24 cellular contexts compared by ENCODE assay signal in genomic region chr14:51401756-51402155, GRCh38.
DNase-seq lines count a peak whose midpoint lies in the region; ATAC-seq, FAIRE-seq and TF ChIP-seq lines count a peak whose summit lies in the region.
"Had no signal": no experiment of that assay in that cellular context is flagged by ENCODE, and none has a peak within 500 bp of the region (broad histone marks: within the 10 kb centered on the region; RNA-seq: fewer than 3 reads in every experiment).

No MANE protein-coding gene starts in this region.

- no peaks in the 10 kb centered on the region for H4K20me1 ChIP-seq in GM23248 (ENCODE audit: insufficient read depth)
- H4K20me1 ChIP-seq: BLaER1 treated with 17β-estradiol and CSF1 and Interleukin-3, amounts not matched to agents 10 nM and 100 nM had no signal

- in situ Hi-C loops in GM23248 (cut with MboI): no loop called here

- no peak overlapping the region for H3K9ac ChIP-seq in GM23248
- no peak overlapping the region for H3K9ac ChIP-seq in muscle layer of colon (ENCODE audit: low read length)
- H3K9ac ChIP-seq in subcutaneous abdominal adipose tissue (ENCODE audit: low read length in 5 of 5): no peak overlapping the region
- H3K9ac ChIP-seq: BLaER1 treated with 17β-estradiol and CSF1 and Interleukin-3, amounts not matched to agents 10 nM and 100 nM had no signal

- H3K27me3 ChIP-seq in GM23248 (replicated peaks; ENCODE audit: insufficient read depth) (no peaks in the 10 kb centered on the region), muscle layer of colon (ENCODE audit: control insufficient read depth in 1 of 2, insufficient read depth in 2 of 2, low read length in 2 of 2) (no peaks in the 10 kb centered on the region), subcutaneous abdominal adipose tissue (ENCODE audit: control insufficient read depth in 5 of 5, insufficient read depth in 4 of 5, low read length in 5 of 5) (peaks cover 0 to 4% (median 0%) of the 10 kb centered on the region in 5 donors)
- H3K27me3 ChIP-seq: BLaER1 treated with 17β-estradiol and CSF1 and Interleukin-3, amounts not matched to agents 10 nM and 100 nM; esophagus squamous epithelium; SJSA1 had no signal

- H3K9me3 ChIP-seq in GM23248 (ENCODE audit: low read depth): no peaks in the 10 kb centered on the region
- no peaks in the 10 kb centered on the region for H3K9me3 ChIP-seq in muscle layer of colon (ENCODE audit: low read length)
- H3K9me3 ChIP-seq in subcutaneous abdominal adipose tissue (ENCODE audit: control insufficient read depth in 5 of 5, low read length in 5 of 5): no peaks in the 10 kb centered on the region
- H3K9me3 ChIP-seq: BLaER1 treated with 17β-estradiol and CSF1 and Interleukin-3, amounts not matched to agents 10 nM and 100 nM; esophagus squamous epithelium; lower lobe of right lung; SJSA1 had no signal

- peaks cover 39% of the 10 kb centered on the region for H3K4me1 ChIP-seq in GM23248 (ENCODE audit: insufficient read depth)
- H3K4me1 ChIP-seq in muscle layer of colon (ENCODE audit: insufficient read depth, low read length): peaks cover 27% of the 10 kb centered on the region
- peaks cover 0 to 6% (median 2%) of the 10 kb centered on the region in 5 donors for H3K4me1 ChIP-seq in subcutaneous abdominal adipose tissue (ENCODE audit: control insufficient read depth in 5 of 5, insufficient read depth in 5 of 5, low read length in 5 of 5)
- H3K4me1 ChIP-seq: BLaER1 treated with 17β-estradiol and CSF1 and Interleukin-3, amounts not matched to agents 10 nM and 100 nM had no signal

- peak overlapping the region; percentile 35 for H2AFZ ChIP-seq in GM23248

- H3F3A ChIP-seq in GM23248 (ENCODE audit: insufficient read depth): peaks cover 28% of the 10 kb centered on the region

- 46 to 48% methylated on average over 2 of the region's 2 CpGs for WGBS in GM23248 (ENCODE audit: low coverage in 1 of 2, low lambda C conversion rate in 2 of 2, missing lambda C conversion rate in 2 of 2), 2 experiments

- H3K27ac ChIP-seq in GM23248: no peak overlapping the region
- H3K27ac ChIP-seq in muscle layer of colon (ENCODE audit: low read depth, low read length): peak overlapping the region; percentile 78
- peak overlapping the region; percentile 1 for H3K27ac ChIP-seq in subcutaneous abdominal adipose tissue (ENCODE audit: low read depth, low read length)
- H3K27ac ChIP-seq: BLaER1 treated with 17β-estradiol and CSF1 and Interleukin-3, amounts not matched to agents 10 nM and 100 nM; lower lobe of right lung; SJSA1 had no signal

- H3K36me3 ChIP-seq in GM23248 (ENCODE audit: low read depth): no peaks in the 10 kb centered on the region
- H3K36me3 ChIP-seq in muscle layer of colon (ENCODE audit: insufficient read depth, low read length): no peaks in the 10 kb centered on the region
- no peaks in the 10 kb centered on the region for H3K36me3 ChIP-seq in subcutaneous abdominal adipose tissue (ENCODE audit: control insufficient read depth in 5 of 5, insufficient read depth in 5 of 5, low read length in 5 of 5)
- H3K36me3 ChIP-seq: BLaER1 treated with 17β-estradiol and CSF1 and Interleukin-3, amounts not matched to agents 10 nM and 100 nM; esophagus squamous epithelium; lower lobe of right lung; SJSA1 had no signal

- TF ChIP-seq CTCF in fibroblast of pulmonary artery (IDR thresholded peaks at IDR 0.05; ENCODE audit: low read length, missing control alignments): no peak

- DNase-seq in GM23248 (no peak), fibroblast of pulmonary artery (ENCODE audit: low read depth) (peak; percentile 30), HuH-7.5 (ENCODE audit: low spot score) (no peak), GM12892 (ENCODE audit: insufficient read length) (no peak), SHP77 (lab: John Stamatoyannopoulos, UW) (no peak)
- DNase-seq: activated CD4-positive, alpha-beta memory T cell treated with anti-CD3 and anti-CD28 coated beads, Interleukin-2, amount 10 ng/mL, durations not matched to agents 7 days and 5 days; activated naive CD4-positive, alpha-beta T cell; amygdala; Calu3; effector CD4-positive, alpha-beta T cell; esophagus squamous epithelium; immature natural killer cell; lower lobe of right lung; NCI-H1092 treated with DMSO at 0.1 percent for 48 hours; NCI-H2081; NCI-H446 treated with DMSO at 0.1 percent for 48 hours; stimulated activated CD4-positive, alpha-beta T cell treated with anti-CD3 and anti-CD28 coated beads, Interleukin-2, amount 100 ng/mL, for 24 hours; stimulated activated naive CD4-positive, alpha-beta T cell had no signal

- FAIRE-seq in GM12892 (lab: Jason Lieb, UNC): no peak

- no peak for TF ChIP-seq POLR2A in GM12892 (IDR thresholded peaks at IDR 0.05; ENCODE audit: low read depth, low read length)

- no peak for ATAC-seq in GM21528 (IDR thresholded peaks at IDR 0.05; ENCODE audit: low FRiP score, unreplicated experiment)
- ATAC-seq: WTC11 had no signal

- H3K9me2 ChIP-seq in GM23248 (ENCODE audit: insufficient read depth): no peaks in the 10 kb centered on the region

- H3K79me2 ChIP-seq in GM23248 (ENCODE audit: insufficient read depth): no peaks in the 10 kb centered on the region

- H3K4me3 ChIP-seq in GM23248 (no peak overlapping the region), fibroblast of pulmonary artery (replicated peaks; ENCODE audit: low read depth, low read length) (no peak overlapping the region), muscle layer of colon (ENCODE audit: low read depth in 1 of 2, low read length in 2 of 2) (no peak overlapping the region), subcutaneous abdominal adipose tissue (ENCODE audit: low read depth in 1 of 5, low read length in 5 of 5) (no peak overlapping the region)
- H3K4me3 ChIP-seq: BLaER1 treated with 17β-estradiol and CSF1 and Interleukin-3, amounts not matched to agents 10 nM and 100 nM; esophagus squamous epithelium; lower lobe of right lung; SJSA1 had no signal

- no peak overlapping the region for H3K4me2 ChIP-seq in GM23248 (ENCODE audit: unreplicated experiment)
- H3K4me2 ChIP-seq: BLaER1 treated with 17β-estradiol and CSF1 and Interleukin-3, amounts not matched to agents 10 nM and 100 nM had no signal
